14 cellular contexts compared by ENCODE assay signal in genomic region chr4:19945979-19946380, GRCh38.
DNase-seq lines count a peak whose midpoint lies in the region; ATAC-seq and TF ChIP-seq lines count a peak whose summit lies in the region.
"Had no signal": no experiment of that assay in that cellular context is flagged by ENCODE, and none has a peak within 500 bp of the region (broad histone marks: within the 10 kb centered on the region; RNA-seq: fewer than 3 reads in every experiment).

No MANE protein-coding gene starts in this region.

- POLR2A ChIA-PET in T-cell (lab: Charles Lee), result no interaction called here

- H3K36me3 Mint-ChIP-seq in HFFc6 (ENCODE audit: low read depth) (no peaks in the 10 kb centered on the region), T-cell (no peaks in the 10 kb centered on the region)
- H3K36me3 Mint-ChIP-seq: activated naive CD8-positive, alpha-beta T cell treated with anti-CD3 and anti-CD28 coated beads for 36 hours; CD4-positive, alpha-beta memory T cell had no signal

- H3K4me1 ChIP-seq in adipocyte (ENCODE audit: control insufficient read depth, insufficient read depth, low read length), result peaks cover 29% of the 10 kb centered on the region
- H3K4me1 ChIP-seq: parathyroid adenoma had no signal

- no peaks in the 10 kb centered on the region for H3K9me3 Mint-ChIP-seq in HFFc6
- H3K9me3 Mint-ChIP-seq in T-cell, result peaks cover 10 to 20% (median 14%) of the 10 kb centered on the region in 3 donors

- peak overlapping the region; percentile 82 for H3K4me3 Mint-ChIP-seq in HFFc6
- H3K4me3 Mint-ChIP-seq in T-cell, result no peak overlapping the region
- H3K4me3 Mint-ChIP-seq: activated CD4-positive, alpha-beta T cell treated with anti-CD3 and anti-CD28 coated beads for 36 hours; activated naive CD8-positive, alpha-beta T cell treated with anti-CD3 and anti-CD28 coated beads for 36 hours; CD4-positive, alpha-beta memory T cell had no signal

- H3K4me1 Mint-ChIP-seq in HFFc6 (ENCODE audit: low read depth) (peaks cover 42% of the 10 kb centered on the region), T-cell (no peaks in the 10 kb centered on the region)
- H3K4me1 Mint-ChIP-seq: activated CD4-positive, alpha-beta T cell treated with anti-CD3 and anti-CD28 coated beads for 36 hours; activated naive CD8-positive, alpha-beta T cell treated with anti-CD3 and anti-CD28 coated beads for 36 hours; CD4-positive, alpha-beta memory T cell had no signal

- CTCF ChIA-PET in T-cell (lab: Charles Lee), result no interaction called here

- in situ Hi-C loops in ACHN (cut with HindIII; ENCODE audit: low pct_ligation_motif_present, low pct_unique_long_range_greater_than_20kb, low sequenced_read_pairs), result no loop called here

- H3K9ac ChIP-seq in adipocyte (ENCODE audit: low read length), result no peak overlapping the region
- H3K9ac ChIP-seq: parathyroid adenoma had no signal

- TF ChIP-seq CTCF in HFFc6 (IDR thresholded peaks at IDR 0.05), result no peak

- H3K27me3 Mint-ChIP-seq in HFFc6 (ENCODE audit: insufficient read depth) (peaks cover 4% of the 10 kb centered on the region; the same call in 1 of the 2 replicates), T-cell (no peaks in the 10 kb centered on the region)
- H3K27me3 Mint-ChIP-seq: activated CD4-positive, alpha-beta T cell treated with anti-CD3 and anti-CD28 coated beads for 36 hours; activated naive CD8-positive, alpha-beta T cell treated with anti-CD3 and anti-CD28 coated beads for 36 hours; CD4-positive, alpha-beta memory T cell had no signal

- H3K4me3 ChIP-seq in adipocyte (ENCODE audit: low read length), result peak overlapping the region; percentile 1

- ATAC-seq in HG02642 (IDR thresholded peaks at IDR 0.05; ENCODE audit: poor library complexity, unreplicated experiment) (no peak), GM21825 (IDR thresholded peaks at IDR 0.05; ENCODE audit: unreplicated experiment) (no peak), T-cell (replicated peaks in 1 of 4) (no peak), HG03565 (IDR thresholded peaks at IDR 0.05; ENCODE audit: unreplicated experiment) (no peak)
- ATAC-seq: activated CD4-positive, alpha-beta T cell treated with anti-CD3 and anti-CD28 coated beads for 36 hours had no signal

- H3K36me3 ChIP-seq in adipocyte (ENCODE audit: control insufficient read depth, insufficient read depth, low read length, severe bottlenecking), result no peaks in the 10 kb centered on the region

- H3K27me3 ChIP-seq in adipocyte (replicated peaks; ENCODE audit: control insufficient read depth, insufficient read depth, low read length), result no peaks in the 10 kb centered on the region

- DNase-seq in ACHN, result peak; percentile 72
- peak; percentile 98 for DNase-seq in HFFc6
- peak; percentile 75 for DNase-seq in adipocyte (ENCODE audit: low read depth)
- DNase-seq in foreskin melanocyte, result peak; percentile 41
- no peak for DNase-seq in T-cell
- DNase-seq: activated CD4-positive, alpha-beta T cell treated with anti-CD3 and anti-CD28 coated beads for 36 hours; activated naive CD8-positive, alpha-beta T cell treated with anti-CD3 and anti-CD28 coated beads for 36 hours; CD4-positive, alpha-beta memory T cell; Right ventricle myocardium superior; trophoblast cell had no signal

- no peaks in the 10 kb centered on the region for H3K9me3 ChIP-seq in adipocyte (ENCODE audit: control insufficient read depth, low read length)

- peak overlapping the region; percentile 95 for H3K27ac Mint-ChIP-seq in HFFc6
- no peak overlapping the region for H3K27ac Mint-ChIP-seq in T-cell
- H3K27ac Mint-ChIP-seq: activated CD4-positive, alpha-beta T cell treated with anti-CD3 and anti-CD28 coated beads for 36 hours; activated naive CD8-positive, alpha-beta T cell treated with anti-CD3 and anti-CD28 coated beads for 36 hours; CD4-positive, alpha-beta memory T cell had no signal

Comparison
In these comparisons a context has a peak if more than half of its experiments do, and no peak if none do; other contexts are left out.
1. DNase-seq: peak in ACHN (single experiment), HFFc6 (single experiment), adipocyte (single experiment) and foreskin melanocyte (single experiment); none in T-cell (0 of 34).